In genomic region chr10:51092402-51092801, GRCh38 we compare ENCODE assay signal across 11 cellular contexts. TPM values are rescaled to one million over a fixed set of nuclear protein-coding genes. Genes with fewer than 3 reads are reported as not detected.
A peak's percentile ranks its signal among the peaks of the same experiment; 100 is the strongest.
DNase-seq lines count a peak whose midpoint lies in the region; ATAC-seq and TF ChIP-seq lines count a peak whose summit lies in the region.
"Had no signal": no experiment of that assay in that cellular context is flagged by ENCODE, and none has a peak within 500 bp of the region (broad histone marks: within the 10 kb centered on the region; RNA-seq: fewer than 3 reads in every experiment).

No MANE protein-coding gene starts in this region.

- H3K4me3 Mint-ChIP-seq in HFFc6 (no peak overlapping the region), brain (peak overlapping the region in 2 of 5 experiments; percentile 24 to 54)
- H3K4me3 Mint-ChIP-seq in activated T-cell treated with anti-CD3 and anti-CD28 coated beads, Interleukin-2, amount 50 U/mL, for 72 hours: no peak overlapping the region
- H3K4me3 Mint-ChIP-seq: effector memory CD8-positive, alpha-beta T cell had no signal

- no peaks in the 10 kb centered on the region for H3K9me3 ChIP-seq in stomach

- no peak for ATAC-seq in GM21723 (IDR thresholded peaks at IDR 0.05; ENCODE audit: unreplicated experiment)
- no peak for ATAC-seq in activated T-cell treated with anti-CD3 and anti-CD28 coated beads, Interleukin-2, amount 50 U/mL, for 72 hours (replicated peaks in 1 of 2)
- ATAC-seq: effector memory CD8-positive, alpha-beta T cell; Panc1 had no signal

- H3K27ac Mint-ChIP-seq in HFFc6 (no peak overlapping the region), brain (peak overlapping the region in 3 of 5 experiments; percentile 49 to 85 (median 80))
- H3K27ac Mint-ChIP-seq in activated T-cell treated with anti-CD3 and anti-CD28 coated beads, Interleukin-2, amount 50 U/mL, for 72 hours: no peak overlapping the region
- H3K27ac Mint-ChIP-seq: effector memory CD8-positive, alpha-beta T cell had no signal

- H3K79me2 ChIP-seq in mesendoderm (ENCODE audit: control insufficient read depth, insufficient read depth, low read length): no peaks in the 10 kb centered on the region

- peaks cover 0 to 19% (median 9%) of the 10 kb centered on the region in 4 donors for H3K4me1 ChIP-seq in stomach
- H3K4me1 ChIP-seq in mesendoderm (ENCODE audit: control insufficient read depth, low read depth, low read length): no peaks in the 10 kb centered on the region

- no peak overlapping the region for H3K4me2 ChIP-seq in mesendoderm (ENCODE audit: low read length)

- H3K27ac ChIP-seq in stomach: peak overlapping the region in 1 of 5 donors; percentile 54
- H3K27ac ChIP-seq in mesendoderm (ENCODE audit: low read depth, low read length): no peak overlapping the region
- H3K27ac ChIP-seq: HL-60 had no signal

- intact Hi-C loops in stomach (cut with DNase I; ENCODE audit: low total_unique reads): no loop called here

- H3K79me1 ChIP-seq in mesendoderm (ENCODE audit: low read length): no peaks in the 10 kb centered on the region

- H3K36me3 ChIP-seq in stomach (no peaks in the 10 kb centered on the region), mesendoderm (ENCODE audit: control insufficient read depth, insufficient read depth, low read length) (no peaks in the 10 kb centered on the region)

- no peak overlapping the region for H3K4ac ChIP-seq in mesendoderm (ENCODE audit: low read depth, low read length)

- no peak overlapping the region for H4K5ac ChIP-seq in mesendoderm (ENCODE audit: low read length)

- DNase-seq in HFFc6 (peak; percentile 31), hypothalamus (lab: John Stamatoyannopoulos, UW) (peak in 29 of 51 donors; percentile 11 to 71 (median 42)), stomach (peak; percentile 53), NCI-H510A (lab: John Stamatoyannopoulos, UW) (no peak), mesendoderm (no peak)
- DNase-seq in activated T-cell treated with anti-CD3 and anti-CD28 coated beads, Interleukin-2, amount 50 U/mL, for 72 hours: no peak
- DNase-seq: effector memory CD8-positive, alpha-beta T cell had no signal

- TF ChIP-seq EP300 in stomach (IDR thresholded peaks at IDR 0.05): no peak

- H3K9me3 Mint-ChIP-seq in HFFc6 (no peaks in the 10 kb centered on the region), brain (no peaks in the 10 kb centered on the region)
- no peaks in the 10 kb centered on the region for H3K9me3 Mint-ChIP-seq in activated T-cell treated with anti-CD3 and anti-CD28 coated beads, Interleukin-2, amount 50 U/mL, for 72 hours
- H3K9me3 Mint-ChIP-seq: effector memory CD8-positive, alpha-beta T cell had no signal

- H3K18ac ChIP-seq in mesendoderm (ENCODE audit: low read length): no peak overlapping the region

- H3K23ac ChIP-seq in mesendoderm (ENCODE audit: low read length): no peak overlapping the region

- 41 to 68% (median 44%) methylated on average over 2 of the region's 2 CpGs for WGBS in stomach, 5 donors
- no CpG with 5 or more reads among the region's 2 CpGs for WGBS in mesendoderm (ENCODE audit: extremely low coverage, insufficient coverage, low lambda C conversion rate)

- H2BK15ac ChIP-seq in mesendoderm (replicated peaks; ENCODE audit: low read depth): no peak overlapping the region

- TF ChIP-seq CTCF in HFFc6 (IDR thresholded peaks at IDR 0.05) (no peak), brain (conservative IDR thresholded peaks at IDR 0.05) (no peak), stomach (IDR thresholded peaks at IDR 0.05) (no peak)

- H3K4me1 Mint-ChIP-seq in HFFc6 (ENCODE audit: low read depth) (peaks cover 21% of the 10 kb centered on the region), brain (peaks cover 23% of the 10 kb centered on the region)
- H3K4me1 Mint-ChIP-seq in activated T-cell treated with anti-CD3 and anti-CD28 coated beads, Interleukin-2, amount 50 U/mL, for 72 hours (ENCODE audit: low read depth): no peaks in the 10 kb centered on the region

- H4K8ac ChIP-seq in mesendoderm (ENCODE audit: low read depth, low read length): no peak overlapping the region

- no peak overlapping the region for H2AK5ac ChIP-seq in mesendoderm (ENCODE audit: low read length)

- H3K36me3 Mint-ChIP-seq in HFFc6 (ENCODE audit: low read depth) (no peaks in the 10 kb centered on the region), brain (no peaks in the 10 kb centered on the region)
- no peaks in the 10 kb centered on the region for H3K36me3 Mint-ChIP-seq in activated T-cell treated with anti-CD3 and anti-CD28 coated beads, Interleukin-2, amount 50 U/mL, for 72 hours (ENCODE audit: insufficient read depth in 2 of 2)

- H2BK5ac ChIP-seq in mesendoderm (ENCODE audit: low read length): no peak overlapping the region

- H3K27me3 ChIP-seq in stomach (no peaks in the 10 kb centered on the region), mesendoderm (ENCODE audit: insufficient read depth, low read length, poor library complexity) (no peaks in the 10 kb centered on the region)

- no peak overlapping the region for H2BK120ac ChIP-seq in mesendoderm (ENCODE audit: low read depth, low read length)

- no peak overlapping the region for H3K4me3 ChIP-seq in stomach
- no peak overlapping the region for H3K4me3 ChIP-seq in mesendoderm (ENCODE audit: low read length)

- H3K9ac ChIP-seq in mesendoderm (ENCODE audit: low read length): no peak overlapping the region

- H3K27me3 Mint-ChIP-seq in HFFc6 (ENCODE audit: insufficient read depth) (no peaks in the 10 kb centered on the region), brain (no peaks in the 10 kb centered on the region)
- no peaks in the 10 kb centered on the region for H3K27me3 Mint-ChIP-seq in activated T-cell treated with anti-CD3 and anti-CD28 coated beads, Interleukin-2, amount 50 U/mL, for 72 hours (ENCODE audit: low read depth)
- H3K27me3 Mint-ChIP-seq: effector memory CD8-positive, alpha-beta T cell had no signal

- no peak for TF ChIP-seq POLR2A in stomach (IDR thresholded peaks at IDR 0.05)

- no peak overlapping the region for H3K56ac ChIP-seq in mesendoderm (ENCODE audit: low read length)

RNA-seq across cellular contexts. Expression of gene PRKG1, which starts 18.1 kb away (rescaled TPM):
- 10 to 100 TPM in 2 of 6 experiments, 1 to 10 TPM in 4; 9.3 to 10.1 (median 9.8) TPM for total RNA-seq in HFFc6 (2021; fragmentation: NEBNext Ultra II Directional; extraction: Animal tissue kit (Norgen Biotek cat#: 25700))
- 0.31 TPM for polyA plus RNA-seq in brain (ENCODE audit: insufficient read depth, low read depth, low replicate concordance)
- total RNA-seq in stomach: 10 to 100 TPM; 11.6 to 89.2 (median 26.8) TPM
- 1 to 10 TPM; 1.5 to 7.9 (median 3.7) TPM for polyA plus RNA-seq in stomach
- 7.4 TPM for polyA plus RNA-seq in mesendoderm (2013, experiment 1 of 2)
- polyA plus RNA-seq in mesendoderm (2013, experiment 2 of 2): 6.7 TPM
- total RNA-seq in activated T-cell treated with anti-CD3 and anti-CD28 coated beads, Interleukin-2, amount 50 U/mL, for 72 hours: not detected

Comparison
In these comparisons a context has a peak if more than half of its experiments do, and no peak if none do; other contexts are left out.
1. DNase-seq: peak in HFFc6 (single experiment), hypothalamus (29 of 51) and stomach (single experiment); none in NCI-H510A (single experiment), mesendoderm (single experiment) and activated T-cell treated with anti-CD3 and anti-CD28 coated beads, Interleukin-2, amount 50 U/mL, for 72 hours (0 of 2).
2. H3K27ac Mint-ChIP-seq: peak in brain (3 of 5); none in HFFc6 (single experiment) and activated T-cell treated with anti-CD3 and anti-CD28 coated beads, Interleukin-2, amount 50 U/mL, for 72 hours (single experiment).
3. RNA of gene PRKG1, which starts 18.1 kb away (total RNA-seq): 11.6 to 89.2 TPM in stomach and 9.3 to 10.1 TPM in HFFc6; not detected in activated T-cell treated with anti-CD3 and anti-CD28 coated beads, Interleukin-2, amount 50 U/mL, for 72 hours; every median in the first group is over 4 times any median in the second.